27 cellular contexts compared by ENCODE assay signal in the genomic region with DNA sequence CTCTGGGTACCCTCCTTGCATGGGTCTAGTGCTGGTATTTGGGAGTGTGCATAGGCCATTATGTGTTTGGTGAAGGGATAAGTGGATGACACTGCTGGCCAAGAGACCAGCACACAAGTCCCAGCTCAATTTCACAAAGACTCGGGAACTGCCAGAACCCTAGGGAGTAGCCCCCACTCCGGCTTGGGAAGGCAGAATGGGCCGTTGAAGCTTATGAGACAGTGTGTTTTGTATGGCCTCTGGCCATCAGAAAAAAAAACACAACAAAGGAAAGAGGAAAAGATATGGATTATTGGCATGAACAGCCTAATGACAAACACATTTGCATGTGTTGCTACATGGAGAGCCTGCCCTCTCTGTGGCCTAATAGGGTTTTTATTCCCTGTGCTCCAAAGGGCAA.
"Had no signal": no experiment of that assay in that cellular context is flagged by ENCODE, and none has a peak within 500 bp of the region (broad histone marks: within the 10 kb centered on the region; RNA-seq: fewer than 3 reads in every experiment).

No MANE protein-coding gene starts in this region.

- DNase-seq: cortex of kidney; effector memory CD8-positive, alpha-beta T cell; foreskin melanocyte; glutamatergic neuron; hypothalamus; immature natural killer cell; left ventricle myocardium superior; lower lobe of right lung; mucosa of descending colon; naive B cell; pancreas; retina; right lobe of liver; small intestine; stimulated activated CD4-positive, alpha-beta T cell treated with anti-CD3 and anti-CD28 coated beads, Interleukin-15, amount 100 ng/mL, for 24 hours; stimulated activated CD4-positive, alpha-beta T cell treated with anti-CD3 and anti-CD28 coated beads, Interleukin-2, amount 100 ng/mL, for 48 hours; stimulated activated CD8-positive, alpha-beta memory T cell treated with anti-CD3 and anti-CD28 coated beads, Interleukin-4, amount 100 ng/mL, for 48 hours; stimulated activated naive CD4-positive, alpha-beta T cell; stimulated activated naive CD8-positive, alpha-beta T cell treated with anti-CD3 and anti-CD28 coated beads, Interleukin-15, amount 100 ng/mL, for 72 hours; transverse colon; upper lobe of right lung; uterus had no signal

- H3K36me3 ChIP-seq: lower lobe of right lung, neutrophil, pancreas, right lobe of liver, suprapubic skin, transverse colon, upper lobe of right lung, uterus had no signal

- H3K4me3 ChIP-seq: lower lobe of right lung, mucosa of descending colon, pancreas, right lobe of liver, suprapubic skin, transverse colon, upper lobe of right lung, uterus had no signal

- H3K9me3 ChIP-seq: lower lobe of right lung, mucosa of descending colon, neutrophil, pancreas, right lobe of liver, suprapubic skin, transverse colon, upper lobe of right lung, uterus had no signal

- ATAC-seq: effector memory CD8-positive, alpha-beta T cell; left ventricle myocardium superior; lower lobe of right lung; mucosa of descending colon; natural killer cell treated with Interleukin-12 subunit alpha and Interleukin-12 subunit beta and Interleukin-15 and Interleukin-18, amount 100 ng/mL, for 72 hours; pancreas; right lobe of liver; stimulated activated naive CD8-positive, alpha-beta T cell treated with anti-CD3 and anti-CD28 coated beads, Interleukin-15, amount 100 ng/mL, for 72 hours; upper lobe of right lung had no signal

- H3K4me1 ChIP-seq: lower lobe of right lung, pancreas, right lobe of liver, transverse colon, upper lobe of right lung, uterus had no signal

- H3K27ac ChIP-seq: lower lobe of right lung, neutrophil, pancreas, right lobe of liver, suprapubic skin, transverse colon, upper lobe of right lung, uterus had no signal

- FAIRE-seq: endometrium, keratinocyte, pancreas, small intestine had no signal

- H3K27me3 ChIP-seq: neutrophil, pancreas, right lobe of liver, suprapubic skin, transverse colon, upper lobe of right lung, uterus had no signal
